8 cellular contexts compared by ENCODE assay signal in the genomic region with DNA sequence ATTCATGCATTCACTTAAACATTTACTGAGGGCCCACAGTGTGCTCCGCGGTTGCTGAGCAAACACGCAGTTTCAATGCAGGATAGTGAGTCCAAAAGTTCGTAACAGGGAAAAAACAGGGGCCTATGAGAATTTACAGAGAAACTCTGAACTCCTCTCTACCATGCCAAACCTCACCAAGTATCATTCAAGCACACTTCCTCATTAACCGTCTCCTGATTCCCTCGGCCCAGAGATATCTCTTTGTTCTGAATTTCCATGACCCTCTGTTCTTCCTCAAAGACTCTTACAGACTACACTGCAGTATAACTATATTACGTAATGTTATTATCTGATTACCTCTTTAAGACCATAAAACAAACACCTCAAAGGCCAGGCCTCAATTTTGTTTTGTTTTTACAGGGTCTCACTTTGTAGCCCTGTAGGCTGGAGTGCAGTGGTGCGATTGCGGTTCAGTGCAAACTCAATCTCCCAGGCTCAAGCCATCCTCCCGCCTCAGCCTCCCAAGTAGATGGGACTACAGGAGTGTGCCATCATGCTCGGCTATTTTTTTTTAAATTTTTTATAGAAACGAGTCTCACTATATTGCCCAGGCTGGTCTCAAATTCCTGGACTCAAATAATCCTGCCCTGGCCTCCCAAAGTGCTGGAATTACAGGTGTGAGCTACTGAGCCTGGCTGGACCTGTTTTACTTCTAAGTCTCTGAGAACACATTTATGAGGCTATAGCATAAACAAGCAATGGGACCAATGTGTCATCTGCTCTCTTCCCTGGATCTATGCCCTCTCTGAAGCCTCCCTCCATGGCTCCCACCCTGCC. TPM values are rescaled to one million over a fixed set of nuclear protein-coding genes. Genes with fewer than 3 reads are reported as not detected.
DNase-seq lines count a peak whose midpoint lies in the region; TF ChIP-seq lines count a peak whose summit lies in the region.

No MANE protein-coding gene starts in this region.

- H3K4me1 ChIP-seq in subcutaneous abdominal adipose tissue (ENCODE audit: control insufficient read depth in 5 of 5, insufficient read depth in 5 of 5, low read length in 5 of 5) (peaks cover 9 to 57% (median 50%) of the 10 kb centered on the region in 5 donors), thyroid gland (peaks cover 4 to 49% of the 10 kb centered on the region in 2 donors)

- H3K9ac ChIP-seq in subcutaneous abdominal adipose tissue (ENCODE audit: low read length in 5 of 5), result peak overlapping the region in 3 of 5 donors; percentile 34 to 67 (median 64)

- DNase-seq in activated T-cell treated with anti-CD3 and anti-CD28 coated beads, Interleukin-2, amount 50 U/mL, for 24 hours, result no peak
- DNase-seq in activated T-cell treated with anti-CD3 and anti-CD28 coated beads for 4 hours (no peak), SKM-1 treated with dmso at 0.1 percent for 144 hours (lab: John Stamatoyannopoulos, UW; ENCODE audit: unreplicated experiment) (peak; percentile 29), germinal center (ENCODE audit: low spot score) (peak; percentile 36), ureter (ENCODE audit: low spot score) (no peak), thyroid gland (no peak), head of caudate nucleus (no peak)

- H3K27ac ChIP-seq in subcutaneous abdominal adipose tissue (ENCODE audit: low read depth, low read length) (no peak overlapping the region), thyroid gland (no peak overlapping the region)

- H3K27me3 ChIP-seq in subcutaneous abdominal adipose tissue (ENCODE audit: control insufficient read depth in 5 of 5, insufficient read depth in 4 of 5, low read length in 5 of 5), result no peaks in the 10 kb centered on the region
- H3K27me3 ChIP-seq in thyroid gland, result no peaks in the 10 kb centered on the region

- H3K27me3 Mint-ChIP-seq in activated T-cell treated with anti-CD3 and anti-CD28 coated beads, Interleukin-2, amount 50 U/mL, for 24 hours, result no peaks in the 10 kb centered on the region

- H3K4me3 ChIP-seq in subcutaneous abdominal adipose tissue (ENCODE audit: low read depth in 1 of 5, low read length in 5 of 5), result peak overlapping the region in 2 of 5 donors; percentile 23 to 38
- H3K4me3 ChIP-seq in thyroid gland (replicated peaks in 1 of 3), result no peak overlapping the region

- H3K27ac Mint-ChIP-seq in activated T-cell treated with anti-CD3 and anti-CD28 coated beads, Interleukin-2, amount 50 U/mL, for 24 hours, result peak overlapping the region; percentile 98

- H3K9me3 ChIP-seq in subcutaneous abdominal adipose tissue (ENCODE audit: control insufficient read depth in 5 of 5, low read length in 5 of 5) (no peaks in the 10 kb centered on the region), thyroid gland (no peaks in the 10 kb centered on the region)

- H3K36me3 Mint-ChIP-seq in activated T-cell treated with anti-CD3 and anti-CD28 coated beads, Interleukin-2, amount 50 U/mL, for 24 hours (ENCODE audit: low read depth), result peaks cover 69% of the 10 kb centered on the region

- no peak for TF ChIP-seq POLR2A in thyroid gland (IDR thresholded peaks at IDR 0.05)

- 72 to 73% methylated on average over 12 of the region's 12 CpGs for WGBS in thyroid gland, 2 donors

- H3K36me3 ChIP-seq in subcutaneous abdominal adipose tissue (ENCODE audit: control insufficient read depth in 5 of 5, insufficient read depth in 5 of 5, low read length in 5 of 5), result peaks cover 18 to 39% (median 23%) of the 10 kb centered on the region in 5 donors
- H3K36me3 ChIP-seq in thyroid gland, result peaks cover 14 to 18% of the 10 kb centered on the region in 2 donors

- H3K4me1 Mint-ChIP-seq in activated T-cell treated with anti-CD3 and anti-CD28 coated beads, Interleukin-2, amount 50 U/mL, for 24 hours (ENCODE audit: low read depth), result peaks cover 68% of the 10 kb centered on the region

- H3K9me3 Mint-ChIP-seq in activated T-cell treated with anti-CD3 and anti-CD28 coated beads, Interleukin-2, amount 50 U/mL, for 24 hours, result no peaks in the 10 kb centered on the region

- no peak for TF ChIP-seq CTCF in thyroid gland (IDR thresholded peaks at IDR 0.05)

- peak overlapping the region; percentile 96 for H3K4me3 Mint-ChIP-seq in activated T-cell treated with anti-CD3 and anti-CD28 coated beads, Interleukin-2, amount 50 U/mL, for 24 hours

- intact Hi-C loops in thyroid gland (cut with DNase I) (loop anchor here (10.0 kb wide), 2 partner anchors 65 to 105 kb away; no protein-coding TSS in a partner anchor), head of caudate nucleus (cut with DNase I) (loop anchor here (10.0 kb wide), 1 partner anchor 175 kb away; the partner anchor contains the start of gene MIAT)

RNA-seq across cellular contexts. Expression of gene HPS4, which starts 3.6 kb away (rescaled TPM):
- total RNA-seq in ureter (49.8 TPM), thyroid gland (10 to 100 TPM; 27.4 to 51.8 (median 39.1) TPM)

RNA-seq across cellular contexts. Expression of gene SRRD, which starts 3.7 kb away (rescaled TPM):
- total RNA-seq in ureter (24.6 TPM), thyroid gland (10 to 100 TPM; 17.9 to 37.4 (median 26.2) TPM)

RNA-seq across cellular contexts. Expression of gene TFIP11, which starts 32.3 kb away (rescaled TPM):
- 33.9 TPM for total RNA-seq in ureter
- 10 to 100 TPM; 30.7 to 66.7 (median 50.0) TPM for total RNA-seq in thyroid gland

RNA-seq across cellular contexts. Expression of gene ASPHD2, which starts 50.9 kb away (rescaled TPM):
- 1.4 TPM for total RNA-seq in ureter
- total RNA-seq in thyroid gland, result 1 to 10 TPM in 3 of 4 donors, under 1 TPM in 1; 0.38 to 2.4 (median 1.6) TPM

Comparison
In these comparisons a context has a peak if more than half of its experiments do, and no peak if none do; other contexts are left out.
1. DNase-seq: peak in SKM-1 treated with dmso at 0.1 percent for 144 hours (single experiment) and germinal center (single experiment); none in activated T-cell treated with anti-CD3 and anti-CD28 coated beads, Interleukin-2, amount 50 U/mL, for 24 hours (single experiment), activated T-cell treated with anti-CD3 and anti-CD28 coated beads for 4 hours (single experiment), ureter (single experiment), thyroid gland (0 of 2) and head of caudate nucleus (0 of 42).